ENCODE assay signal across 9 cellular contexts in genomic region chr12:12779529-12779928, GRCh38. TPM values are rescaled to one million over a fixed set of nuclear protein-coding genes. Genes with fewer than 3 reads are reported as not detected.
A peak's percentile ranks its signal among the peaks of the same experiment; 100 is the strongest.
DNase-seq lines count a peak whose midpoint lies in the region; ATAC-seq, FAIRE-seq and TF ChIP-seq lines count a peak whose summit lies in the region.
"Had no signal": no experiment of that assay in that cellular context is flagged by ENCODE, and none has a peak within 500 bp of the region (broad histone marks: within the 10 kb centered on the region; RNA-seq: fewer than 3 reads in every experiment).

No MANE protein-coding gene starts in this region.

- peak; percentile 99 for DNase-seq in DMS53 (lab: John Stamatoyannopoulos, UW)
- peak; percentile 97 for DNase-seq in NCI-H146 treated with DMSO at 0.1 percent for 48 hours (lab: John Stamatoyannopoulos, UW; ENCODE audit: unreplicated experiment)
- DNase-seq in astrocyte (ENCODE audit: low read depth): peak; percentile 85
- DNase-seq in left colon: no peak
- no peak for DNase-seq in posterior vena cava (ENCODE audit: low spot score)
- DNase-seq in MG63: no peak

- peak overlapping the region; percentile 53 for H3K4me2 ChIP-seq in astrocyte (ENCODE audit: low read length)

- peak; percentile 73 for FAIRE-seq in astrocyte (lab: Jason Lieb, UNC)

- intact Hi-C loops in left colon (cut with DNase I, micrococcal nuclease) (no loop called here), posterior vena cava (cut with DNase I) (no loop called here)

- no peak overlapping the region for H2AFZ ChIP-seq in astrocyte (ENCODE audit: low read depth, low read length)

- no peaks in the 10 kb centered on the region for H4K20me1 ChIP-seq in astrocyte (ENCODE audit: insufficient read depth, low read length)

- H3K36me3 Mint-ChIP-seq in astrocyte (ENCODE audit: low read depth, unreplicated experiment): no peaks in the 10 kb centered on the region

- peaks cover 10% of the 10 kb centered on the region for H3K4me1 ChIP-seq in astrocyte (ENCODE audit: insufficient read depth, low read length)

- no peaks in the 10 kb centered on the region for H3K27me3 Mint-ChIP-seq in astrocyte (ENCODE audit: low read depth, unreplicated experiment)

- H3K9me3 ChIP-seq in astrocyte (ENCODE audit: insufficient read depth, low read depth, low read length): no peaks in the 10 kb centered on the region
- no peaks in the 10 kb centered on the region; the same call in 1 of the 2 replicates for H3K9me3 ChIP-seq in MG63
- H3K9me3 ChIP-seq: HAP-1 had no signal

- H3K79me2 ChIP-seq in astrocyte (ENCODE audit: insufficient read depth, low read length): no peaks in the 10 kb centered on the region

- H3K27ac ChIP-seq in astrocyte (ENCODE audit: low read depth, low read length): no peak overlapping the region

- H3K36me3 ChIP-seq in astrocyte (ENCODE audit: insufficient read depth, low read length): no peaks in the 10 kb centered on the region
- no peaks in the 10 kb centered on the region for H3K36me3 ChIP-seq in MG63
- H3K36me3 ChIP-seq: HAP-1 had no signal

- H3K4me3 ChIP-seq in astrocyte (ENCODE audit: insufficient read depth, low read depth, low read length): no peak overlapping the region
- H3K4me3 ChIP-seq in MG63: no peak overlapping the region
- H3K4me3 ChIP-seq: HAP-1 had no signal

- H3K27me3 ChIP-seq in astrocyte (ENCODE audit: insufficient read depth, low read length) (no peaks in the 10 kb centered on the region), MG63 (no peaks in the 10 kb centered on the region)

- TF ChIP-seq CTCF in astrocyte (IDR thresholded peaks at IDR 0.05; ENCODE audit: insufficient read depth, low read depth, low read length): no peak

- H3K27ac Mint-ChIP-seq in astrocyte (ENCODE audit: unreplicated experiment): peak overlapping the region; percentile 63

- H3K9ac ChIP-seq in astrocyte (ENCODE audit: low read length): no peak overlapping the region

- H3K4me3 Mint-ChIP-seq in astrocyte (ENCODE audit: unreplicated experiment): no peak overlapping the region

- peaks cover 4% of the 10 kb centered on the region for H3K4me1 Mint-ChIP-seq in astrocyte (ENCODE audit: low read depth, unreplicated experiment)

- peaks cover 3% of the 10 kb centered on the region for H3K9me3 Mint-ChIP-seq in astrocyte (ENCODE audit: unreplicated experiment)

- peak; percentile 62 for ATAC-seq in left colon
- no peak for ATAC-seq in GM18858 (IDR thresholded peaks at IDR 0.05; ENCODE audit: unreplicated experiment)
- ATAC-seq in HG03025 (IDR thresholded peaks at IDR 0.05; ENCODE audit: low FRiP score, unreplicated experiment): no peak

RNA-seq across cellular contexts. Expression of gene APOLD1, which starts 5.9 kb away (rescaled TPM):
- 0.38 and 0.70 TPM in 2 replicates for total RNA-seq in astrocyte
- 1 to 10 TPM; 2.6 to 6.7 TPM for total RNA-seq in left colon
- 10 to 100 TPM; 22.4 to 45.1 TPM for total RNA-seq in posterior vena cava
- total RNA-seq in MG63 (2014; rRNA removed; shearing (Covaris generic); ENCODE audit: low replicate concordance): 21.4 and 27.1 TPM in 2 replicates

RNA-seq across cellular contexts. Expression of gene DDX47, which starts 33.6 kb away (rescaled TPM):
- total RNA-seq in astrocyte (54.6 and 62.1 TPM in 2 replicates), left colon (10 to 100 TPM; 30.5 to 31.0 TPM), posterior vena cava (10 to 100 TPM; 40.9 to 43.1 TPM)
- 105 and 122 TPM in 2 replicates for total RNA-seq in MG63 (2014; rRNA removed; shearing (Covaris generic); ENCODE audit: low replicate concordance)

Comparison
In these comparisons a context has a peak if more than half of its experiments do, and no peak if none do; other contexts are left out.
1. DNase-seq: peak in DMS53 (single experiment), NCI-H146 treated with DMSO at 0.1 percent for 48 hours (single experiment) and astrocyte (single experiment); none in left colon (0 of 2), posterior vena cava (single experiment) and MG63 (single experiment).